In genomic region chr2:157751462-157752058, GRCh38 we compare ENCODE assay signal across 9 cellular contexts.
DNase-seq lines count a peak whose midpoint lies in the region; ATAC-seq and TF ChIP-seq lines count a peak whose summit lies in the region.
"Had no signal": no experiment of that assay in that cellular context is flagged by ENCODE, and none has a peak within 500 bp of the region (broad histone marks: within the 10 kb centered on the region; RNA-seq: fewer than 3 reads in every experiment).

No MANE protein-coding gene starts in this region.

- TF ChIP-seq POLR2A in IMR-90 (IDR thresholded peaks at IDR 0.05; ENCODE audit: low read depth, low read length): no peak

- H2AFZ ChIP-seq in IMR-90 (replicated peaks; ENCODE audit: low read length, poor library complexity): no peak overlapping the region

- peaks cover 13 to 24% of the 10 kb centered on the region in 2 experiments; a peak in 3 of 4 replicates for H3K79me1 ChIP-seq in IMR-90 (ENCODE audit: low read depth in 1 of 2, low read length in 2 of 2)

- TF ChIP-seq RAD21 in IMR-90 (IDR thresholded peaks at IDR 0.05; ENCODE audit: low read length): no peak

- ATAC-seq in GM19452 (IDR thresholded peaks at IDR 0.05; ENCODE audit: unreplicated experiment): peak; percentile 60
- no peak for ATAC-seq in IMR-90 (ENCODE audit: low read depth)

- H4K91ac ChIP-seq in IMR-90 (ENCODE audit: insufficient read depth, low read depth, low read length): no peak overlapping the region

- no peak overlapping the region for H3K4ac ChIP-seq in IMR-90 (ENCODE audit: low read depth, low read length)

- no peak overlapping the region for H2BK120ac ChIP-seq in IMR-90 (ENCODE audit: low read depth, low read length)

- no peak overlapping the region for H2AK9ac ChIP-seq in IMR-90 (replicated peaks; ENCODE audit: low read depth, low read length, poor library complexity)

- H2AK5ac ChIP-seq in IMR-90 (ENCODE audit: low read depth, low read length): no peak overlapping the region

- H4K8ac ChIP-seq in IMR-90 (ENCODE audit: low read depth in 2 of 2, low read length in 2 of 2): no peak overlapping the region

- intact Hi-C loops in IMR-90 (cut with micrococcal nuclease): no loop called here

- peaks cover 80% of the 10 kb centered on the region for H3K36me3 Mint-ChIP-seq in activated T-cell treated with anti-CD3 and anti-CD28 coated beads, Interleukin-2, amount 50 U/mL, for 24 hours (ENCODE audit: low read depth)
- peaks cover 66% of the 10 kb centered on the region for H3K36me3 Mint-ChIP-seq in T-helper 2 cell treated with Interferon-gamma antibody and Interleukin-4, amounts not matched to agents 5 μg/mL and 100 μg/mL, for 36 hours (ENCODE audit: low read depth)

- CTCF ChIA-PET in IMR-90 (lab: Yijun Ruan, JAX): no interaction called here

- no peaks in the 10 kb centered on the region for H3K27me3 ChIP-seq in IMR-90 (ENCODE audit: control insufficient read depth, insufficient read depth, low read length)

- in situ Hi-C loops in IMR-90 (cut with MboI; ENCODE audit: low sequenced_read_pairs): loop anchor here (25.0 kb wide), 2 partner anchors 264 to 1011 kb away; no protein-coding TSS in a partner anchor

- H4K5ac ChIP-seq in IMR-90 (ENCODE audit: low read depth, low read length): no peak overlapping the region

- POLR2A ChIA-PET in IMR-90 (lab: Charles Lee; ENCODE audit: unreplicated experiment): no interaction called here

- peaks cover 8% of the 10 kb centered on the region for H3K4me1 Mint-ChIP-seq in activated T-cell treated with anti-CD3 and anti-CD28 coated beads, Interleukin-2, amount 50 U/mL, for 24 hours (ENCODE audit: low read depth)
- H3K4me1 Mint-ChIP-seq in T-helper 2 cell treated with Interferon-gamma antibody and Interleukin-4, amounts not matched to agents 5 μg/mL and 100 μg/mL, for 36 hours (ENCODE audit: low read depth): peaks cover 33% of the 10 kb centered on the region
- H3K4me1 Mint-ChIP-seq: naive B cell had no signal

- H2BK15ac ChIP-seq in IMR-90 (ENCODE audit: low read depth, low read length): no peak overlapping the region

- DNase-seq in COLO668 (lab: John Stamatoyannopoulos, UW; ENCODE audit: unreplicated experiment) (peak; percentile 14), IMR-90 (peak; percentile 57), non-pigmented ciliary epithelial cell (ENCODE audit: low read depth) (peak; percentile 35), NCI-H187 (lab: John Stamatoyannopoulos, UW) (no peak), activated gamma-delta T cell (lab: John Stamatoyannopoulos, UW) (no peak)
- peak; percentile 47 for DNase-seq in activated T-cell treated with anti-CD3 and anti-CD28 coated beads, Interleukin-2, amount 50 U/mL, for 24 hours
- no peak for DNase-seq in T-helper 2 cell treated with Interferon-gamma antibody and Interleukin-4, amounts not matched to agents 5 μg/mL and 100 μg/mL, for 36 hours (ENCODE audit: low spot score)
- DNase-seq: naive B cell had no signal

- peaks cover 15% of the 10 kb centered on the region for H3K36me3 ChIP-seq in IMR-90 (ENCODE audit: control insufficient read depth, insufficient read depth, low read length)

- WGBS in IMR-90 (ENCODE audit: extremely low coverage in 2 of 2, insufficient read length in 1 of 2), 2 experiments: 80% methylated on average over 1 of the region's 6 CpGs; no CpG with 5 or more reads in 1 of the 2 experiments

- no peak overlapping the region for H3K23ac ChIP-seq in IMR-90 (ENCODE audit: low read depth, low read length)

- no TSS peak for BruUV-seq in IMR-90 (replicated peaks; lab: Mats Ljungman, UMichigan)

- H4K20me1 ChIP-seq in IMR-90 (ENCODE audit: insufficient read depth, low read length): no peaks in the 10 kb centered on the region

- no peak overlapping the region for H3K4me3 Mint-ChIP-seq in activated T-cell treated with anti-CD3 and anti-CD28 coated beads, Interleukin-2, amount 50 U/mL, for 24 hours
- no peak overlapping the region for H3K4me3 Mint-ChIP-seq in T-helper 2 cell treated with Interferon-gamma antibody and Interleukin-4, amounts not matched to agents 5 μg/mL and 100 μg/mL, for 36 hours
- H3K4me3 Mint-ChIP-seq: naive B cell had no signal

- H3K27ac ChIP-seq in IMR-90 (ENCODE audit: insufficient read depth, low read length): no peak overlapping the region

- H3K4me1 ChIP-seq in IMR-90 (ENCODE audit: control insufficient read depth, insufficient read depth, low read length): peaks cover 4% of the 10 kb centered on the region

- H3K4me3 ChIP-seq in IMR-90 (ENCODE audit: insufficient read depth, low read depth, low read length): no peak overlapping the region

- no peaks in the 10 kb centered on the region; the same call in 1 of the 2 replicates for H3K9me3 ChIP-seq in IMR-90 (ENCODE audit: control insufficient read depth, insufficient read depth, low read length)

- no peak overlapping the region for H3K9ac ChIP-seq in IMR-90 (ENCODE audit: low read depth, low read length)

- H3K4me2 ChIP-seq in IMR-90 (ENCODE audit: low read depth, low read length): no peak overlapping the region

- no peak for TF ChIP-seq CTCF in IMR-90 (conservative IDR thresholded peaks at IDR 0.05; ENCODE audit: low read depth, low read length)

- no peak overlapping the region for H3K56ac ChIP-seq in IMR-90 (ENCODE audit: extremely low read depth, insufficient read depth, low read length)

- no peak overlapping the region for H2BK5ac ChIP-seq in IMR-90 (ENCODE audit: low read depth, low read length, poor library complexity, severe bottlenecking)

- no peak overlapping the region for H2BK20ac ChIP-seq in IMR-90 (ENCODE audit: low read depth, low read length)

- no peak overlapping the region for H3K18ac ChIP-seq in IMR-90 (ENCODE audit: low read depth, low read length)

- H3K9me3 Mint-ChIP-seq in activated T-cell treated with anti-CD3 and anti-CD28 coated beads, Interleukin-2, amount 50 U/mL, for 24 hours: peaks cover 6% of the 10 kb centered on the region
- peaks cover 21% of the 10 kb centered on the region for H3K9me3 Mint-ChIP-seq in T-helper 2 cell treated with Interferon-gamma antibody and Interleukin-4, amounts not matched to agents 5 μg/mL and 100 μg/mL, for 36 hours

- no peak overlapping the region for H3K27ac Mint-ChIP-seq in activated T-cell treated with anti-CD3 and anti-CD28 coated beads, Interleukin-2, amount 50 U/mL, for 24 hours
- no peak overlapping the region for H3K27ac Mint-ChIP-seq in T-helper 2 cell treated with Interferon-gamma antibody and Interleukin-4, amounts not matched to agents 5 μg/mL and 100 μg/mL, for 36 hours

- dilution Hi-C loops in IMR-90 (cut with HindIII; ENCODE audit: low sequenced_read_pairs, unreplicated experiment): no loop called here

- H3K27me3 Mint-ChIP-seq in activated T-cell treated with anti-CD3 and anti-CD28 coated beads, Interleukin-2, amount 50 U/mL, for 24 hours: no peaks in the 10 kb centered on the region
- no peaks in the 10 kb centered on the region for H3K27me3 Mint-ChIP-seq in T-helper 2 cell treated with Interferon-gamma antibody and Interleukin-4, amounts not matched to agents 5 μg/mL and 100 μg/mL, for 36 hours (ENCODE audit: low read depth)
- H3K27me3 Mint-ChIP-seq: naive B cell had no signal

- H3K14ac ChIP-seq in IMR-90 (replicated peaks; ENCODE audit: low read depth, low read length): no peak overlapping the region

- H3K9me1 ChIP-seq in IMR-90 (ENCODE audit: insufficient read depth, low read length): peaks cover 3% of the 10 kb centered on the region; the same call in 1 of the 2 replicates

TF ChIP-seq in IMR-90, 13 proteins besides CTCF, POLR2A, EP300 and RAD21:
- TF ChIP-seq USF2 (IDR thresholded peaks at IDR 0.05; ENCODE audit: low read depth, low read length) (no peak), ELK1 (IDR thresholded peaks at IDR 0.05; ENCODE audit: borderline replicate concordance, low read depth, low read length) (no peak), RCOR1 (IDR thresholded peaks at IDR 0.05; ENCODE audit: insufficient replicate concordance, low read length) (no peak), CHD1 (IDR thresholded peaks at IDR 0.05; ENCODE audit: low read depth, low read length) (no peak), NFE2L2 (IDR thresholded peaks at IDR 0.05; ENCODE audit: low read depth, low read length) (no peak), MAFK (IDR thresholded peaks at IDR 0.05; ENCODE audit: low read depth, low read length) (no peak), CEBPB (IDR thresholded peaks at IDR 0.05; ENCODE audit: low read depth, low read length) (no peak), SMC3 (IDR thresholded peaks at IDR 0.05; ENCODE audit: low read depth, low read length) (no peak), MXI1 (IDR thresholded peaks at IDR 0.05; ENCODE audit: borderline replicate concordance, low read depth, low read length) (no peak), FOS (IDR thresholded peaks at IDR 0.05; ENCODE audit: low read depth, low read length) (no peak), RFX5 (IDR thresholded peaks at IDR 0.05; ENCODE audit: low read depth, low read length) (no peak), MAZ (IDR thresholded peaks at IDR 0.05; ENCODE audit: borderline replicate concordance, low read depth, low read length) (no peak), BHLHE40 (IDR thresholded peaks at IDR 0.05; ENCODE audit: low read depth, low read length) (no peak)

Comparison
In these comparisons a context has a peak if more than half of its experiments do, and no peak if none do; other contexts are left out.
1. DNase-seq: peak in COLO668 (single experiment), IMR-90 (single experiment), activated T-cell treated with anti-CD3 and anti-CD28 coated beads, Interleukin-2, amount 50 U/mL, for 24 hours (single experiment) and non-pigmented ciliary epithelial cell (single experiment); none in NCI-H187 (0 of 2), activated gamma-delta T cell (single experiment) and T-helper 2 cell treated with Interferon-gamma antibody and Interleukin-4, amounts not matched to agents 5 μg/mL and 100 μg/mL, for 36 hours (single experiment).